Comparison of ENCODE assay signal across 14 cellular contexts in the genomic region with DNA sequence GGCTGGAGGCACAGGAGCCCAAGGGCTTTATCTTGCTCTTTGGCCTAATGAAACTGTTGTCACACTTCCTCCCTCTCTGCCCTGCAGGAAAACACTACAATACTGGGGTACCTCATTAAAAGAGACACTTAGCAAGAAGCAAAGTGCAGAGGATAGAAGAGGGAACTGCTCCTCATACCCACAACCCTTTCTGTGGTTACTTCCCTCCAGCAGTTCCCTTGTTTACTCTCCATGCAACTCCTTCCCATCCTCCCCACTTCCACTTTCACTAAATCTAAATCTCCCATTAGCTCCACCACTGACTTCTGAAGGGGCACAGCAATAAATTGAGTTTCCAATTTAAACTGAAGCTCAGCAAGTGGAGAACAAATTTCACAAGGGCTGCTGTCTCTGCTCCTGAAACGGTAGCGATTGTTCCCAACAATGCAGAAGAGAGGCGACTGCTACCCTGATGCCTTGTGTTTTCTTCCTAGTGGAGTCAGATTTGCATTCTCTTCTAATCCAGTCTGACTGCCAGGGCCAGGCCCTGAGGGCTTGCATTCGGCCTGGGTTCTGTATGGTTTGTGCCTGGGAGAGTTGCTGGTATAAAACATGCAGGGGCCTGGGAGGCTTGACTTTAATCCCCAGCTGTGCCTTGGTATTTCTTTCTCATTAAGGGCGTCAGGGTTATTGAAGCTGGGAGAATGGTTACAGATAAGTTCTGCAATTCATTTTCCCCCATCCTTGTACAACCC.
DNase-seq lines count a peak whose midpoint lies in the region; ATAC-seq, FAIRE-seq and TF ChIP-seq lines count a peak whose summit lies in the region.
"Had no signal": no experiment of that assay in that cellular context is flagged by ENCODE, and none has a peak within 500 bp of the region (broad histone marks: within the 10 kb centered on the region; RNA-seq: fewer than 3 reads in every experiment).

No MANE protein-coding gene starts in this region.

- H3K9me1 ChIP-seq in K562 (ENCODE audit: control insufficient read depth, insufficient read depth, low read length): no peaks in the 10 kb centered on the region

- ATAC-seq in K562 (no peak), GM19467 (IDR thresholded peaks at IDR 0.05; ENCODE audit: unreplicated experiment) (no peak)

- H3K9ac ChIP-seq in K562 (ENCODE audit: insufficient read depth in 1 of 2, low read depth in 2 of 2, low read length in 2 of 2): no peak overlapping the region

- no peaks in the 10 kb centered on the region for H3K79me2 ChIP-seq in K562 (ENCODE audit: control insufficient read depth, insufficient read depth, low read length)

- H3K27ac ChIP-seq in K562 (ENCODE audit: extremely low read depth, low read depth, low read length): no peak overlapping the region
- H3K27ac ChIP-seq in mesodermal cell (ENCODE audit: low read depth, low read length, severe bottlenecking): peak overlapping the region; percentile 45

- H3K36me3 ChIP-seq in K562 (ENCODE audit: control insufficient read depth, insufficient read depth, low read length): no peaks in the 10 kb centered on the region
- no peaks in the 10 kb centered on the region for H3K36me3 ChIP-seq in mesodermal cell (ENCODE audit: control insufficient read depth, insufficient read depth, low read length)

- no peak overlapping the region for H3K4me2 ChIP-seq in K562 (ENCODE audit: insufficient read depth, low read length)

- intact Hi-C loops in K562 (cut with micrococcal nuclease): no loop called here

- DNase-seq in CD1c-positive myeloid dendritic cell (ENCODE audit: extremely low spot score): peak; percentile 56
- peak; percentile 85 for DNase-seq in NCI-H1048 (lab: John Stamatoyannopoulos, UW)
- no peak for DNase-seq in K562 (ENCODE audit: extremely low read depth in 1 of 4, low spot score in 3 of 4)
- no peak for DNase-seq in activated effector memory CD4-positive, alpha-beta T cell treated with anti-CD3 and anti-CD28 coated beads, Interleukin-2, amount 50 U/mL, for 16 hours
- DNase-seq in NCI-H2171 (lab: John Stamatoyannopoulos, UW): no peak
- no peak for DNase-seq in UCSD-AML1 (lab: John Stamatoyannopoulos, UW; ENCODE audit: unreplicated experiment)
- DNase-seq: DMS 273 treated with DMSO at 0.1 percent for 48 hours; effector CD4-positive, alpha-beta T cell; HFFc6; NCI-H446 treated with DMSO at 0.1 percent for 48 hours; stimulated activated CD4-positive, alpha-beta T cell treated with anti-CD3 and anti-CD28 coated beads, Interleukin-2, amount 100 ng/mL, for 48 hours had no signal

- H3K4me3 ChIP-seq in K562 (no peak overlapping the region), mesodermal cell (ENCODE audit: extremely low read depth, insufficient read depth, low read length, poor library complexity, severe bottlenecking) (no peak overlapping the region)

- WGBS in K562 (ENCODE audit: insufficient coverage, low coverage, missing lambda C conversion rate): 1% methylated on average over 5 of the region's 5 CpGs
- WGBS in mesodermal cell (ENCODE audit: insufficient coverage in 2 of 2), 2 experiments: 74 to 83% methylated on average over 3 of the region's 5 CpGs

- no peak for TF ChIP-seq POLR2A in K562 (conservative IDR thresholded peaks at IDR 0.05)

- no peak for TF ChIP-seq EP300 in K562 (IDR thresholded peaks at IDR 0.05; ENCODE audit: low read length)

- TF ChIP-seq CTCF in K562 (IDR thresholded peaks at IDR 0.05 in 2 of 3, conservative IDR thresholded peaks at IDR 0.05 in 1 of 3; ENCODE audit: insufficient read depth in 2 of 3, low read depth in 1 of 3, low read length in 3 of 3): no peak

- POLR2A ChIA-PET in K562 (lab: Yijun Ruan, JAX): interaction anchor here (0.7 kb wide), 1 partner anchor 111 kb away, joined by 3 read pairs; no protein-coding TSS in a partner anchor

- TF ChIP-seq RAD21 in K562 (CRISPR knock-in tag; conservative IDR thresholded peaks at IDR 0.05 in 1 of 2, IDR thresholded peaks at IDR 0.05 in 1 of 2): no peak

- no peaks in the 10 kb centered on the region for H4K20me1 ChIP-seq in K562 (replicated peaks; ENCODE audit: control insufficient read depth, insufficient read depth, low read length)

- no peak for FAIRE-seq in K562 (lab: Jason Lieb, UNC)
- FAIRE-seq: TTC549 had no signal

- CTCF ChIA-PET in K562 (lab: Yijun Ruan, JAX; ENCODE audit: low intra/inter-chr PET ratio): no interaction called here

- BruUV-seq in K562 (replicated peaks; lab: Mats Ljungman, UMichigan): no TSS peak

- in situ Hi-C loops in K562 (cut with MboI): no loop called here

- H3K4me1 ChIP-seq in K562 (replicated peaks in 1 of 2; ENCODE audit: control insufficient read depth in 2 of 2, insufficient read depth in 2 of 2, low read length in 2 of 2): no peaks in the 10 kb centered on the region
- no peaks in the 10 kb centered on the region for H3K4me1 ChIP-seq in mesodermal cell (ENCODE audit: control insufficient read depth, insufficient read depth, low read length, poor library complexity, severe bottlenecking)

- no peaks in the 10 kb centered on the region for H3K9me3 ChIP-seq in K562 (replicated peaks; ENCODE audit: control insufficient read depth, insufficient read depth, low read depth, low read length)
- no peaks in the 10 kb centered on the region for H3K9me3 ChIP-seq in mesodermal cell (ENCODE audit: control insufficient read depth, low read length)

- no peak overlapping the region for H2AFZ ChIP-seq in K562 (ENCODE audit: low read depth, low read length)

- no peaks in the 10 kb centered on the region for H3K27me3 ChIP-seq in K562 (ENCODE audit: control insufficient read depth in 2 of 2, insufficient read depth in 2 of 2, low read length in 2 of 2)

TF ChIP-seq in K562, 482 proteins besides CTCF, POLR2A, EP300 and RAD21:
- TF ChIP-seq SPI1 (IDR thresholded peaks at IDR 0.05; ENCODE audit: borderline replicate concordance, low read depth, low read length) (peak; percentile 3; the same call in 1 of the 2 replicates), RHOXF2B (CRISPR knock-in tag; conservative IDR thresholded peaks at IDR 0.05) (no peak), ZBTB17 (CRISPR knock-in tag; IDR thresholded peaks at IDR 0.05) (no peak)
TF ChIP-seq in K562: peak in this region for 1.

Comparison
In these comparisons a context has a peak if more than half of its experiments do, and no peak if none do; other contexts are left out.
1. DNase-seq: peak in CD1c-positive myeloid dendritic cell (single experiment) and NCI-H1048 (single experiment); none in K562 (0 of 4), activated effector memory CD4-positive, alpha-beta T cell treated with anti-CD3 and anti-CD28 coated beads, Interleukin-2, amount 50 U/mL, for 16 hours (single experiment), NCI-H2171 (single experiment) and UCSD-AML1 (single experiment).